ENCODE assay signal across 1 cellular context in the genomic region with DNA sequence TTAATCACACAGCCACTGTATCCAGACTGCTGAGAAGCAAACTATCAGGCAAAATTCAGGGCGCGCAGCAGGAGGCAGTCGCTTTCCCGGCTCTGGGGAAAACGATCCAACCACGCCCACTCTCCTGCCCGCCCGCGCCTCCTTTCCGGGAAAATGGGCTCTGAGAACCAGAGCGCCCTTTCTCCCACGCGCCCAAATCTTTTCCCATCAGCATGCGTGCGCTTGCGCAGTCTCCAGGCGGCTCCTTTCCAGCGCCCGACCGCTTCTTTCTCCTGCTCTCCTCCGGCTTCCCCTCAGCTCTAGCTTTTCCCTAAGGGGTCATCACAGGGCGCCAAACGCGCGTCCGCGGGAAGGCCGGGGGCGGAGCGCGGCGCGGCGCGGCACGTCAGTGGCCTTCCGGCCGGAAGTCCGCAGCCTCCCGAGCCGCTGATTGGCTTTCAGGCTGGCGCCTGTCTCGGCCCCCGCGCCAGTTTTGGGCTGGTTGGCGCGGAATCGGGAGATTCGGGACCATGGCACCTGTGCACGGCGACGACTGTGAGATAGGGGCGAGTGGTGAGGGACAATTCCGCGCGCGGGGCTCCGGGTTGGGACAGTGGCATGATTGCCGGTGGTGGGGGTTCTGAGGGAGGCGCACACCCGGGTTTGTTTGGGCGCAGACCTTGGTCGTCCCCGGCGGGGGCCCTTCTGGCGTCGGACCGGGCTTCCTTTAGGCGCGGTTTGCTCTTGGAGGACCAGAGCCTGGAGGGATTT.
A peak's percentile ranks its signal among the peaks of the same experiment; 100 is the strongest.
TF ChIP-seq lines count a peak whose summit lies in the region.

A gene with protein sequence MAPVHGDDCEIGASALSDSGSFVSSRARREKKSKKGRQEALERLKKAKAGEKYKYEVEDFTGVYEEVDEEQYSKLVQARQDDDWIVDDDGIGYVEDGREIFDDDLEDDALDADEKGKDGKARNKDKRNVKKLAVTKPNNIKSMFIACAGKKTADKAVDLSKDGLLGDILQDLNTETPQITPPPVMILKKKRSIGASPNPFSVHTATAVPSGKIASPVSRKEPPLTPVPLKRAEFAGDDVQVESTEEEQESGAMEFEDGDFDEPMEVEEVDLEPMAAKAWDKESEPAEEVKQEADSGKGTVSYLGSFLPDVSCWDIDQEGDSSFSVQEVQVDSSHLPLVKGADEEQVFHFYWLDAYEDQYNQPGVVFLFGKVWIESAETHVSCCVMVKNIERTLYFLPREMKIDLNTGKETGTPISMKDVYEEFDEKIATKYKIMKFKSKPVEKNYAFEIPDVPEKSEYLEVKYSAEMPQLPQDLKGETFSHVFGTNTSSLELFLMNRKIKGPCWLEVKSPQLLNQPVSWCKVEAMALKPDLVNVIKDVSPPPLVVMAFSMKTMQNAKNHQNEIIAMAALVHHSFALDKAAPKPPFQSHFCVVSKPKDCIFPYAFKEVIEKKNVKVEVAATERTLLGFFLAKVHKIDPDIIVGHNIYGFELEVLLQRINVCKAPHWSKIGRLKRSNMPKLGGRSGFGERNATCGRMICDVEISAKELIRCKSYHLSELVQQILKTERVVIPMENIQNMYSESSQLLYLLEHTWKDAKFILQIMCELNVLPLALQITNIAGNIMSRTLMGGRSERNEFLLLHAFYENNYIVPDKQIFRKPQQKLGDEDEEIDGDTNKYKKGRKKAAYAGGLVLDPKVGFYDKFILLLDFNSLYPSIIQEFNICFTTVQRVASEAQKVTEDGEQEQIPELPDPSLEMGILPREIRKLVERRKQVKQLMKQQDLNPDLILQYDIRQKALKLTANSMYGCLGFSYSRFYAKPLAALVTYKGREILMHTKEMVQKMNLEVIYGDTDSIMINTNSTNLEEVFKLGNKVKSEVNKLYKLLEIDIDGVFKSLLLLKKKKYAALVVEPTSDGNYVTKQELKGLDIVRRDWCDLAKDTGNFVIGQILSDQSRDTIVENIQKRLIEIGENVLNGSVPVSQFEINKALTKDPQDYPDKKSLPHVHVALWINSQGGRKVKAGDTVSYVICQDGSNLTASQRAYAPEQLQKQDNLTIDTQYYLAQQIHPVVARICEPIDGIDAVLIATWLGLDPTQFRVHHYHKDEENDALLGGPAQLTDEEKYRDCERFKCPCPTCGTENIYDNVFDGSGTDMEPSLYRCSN (N-terminal part only) (plus strand): TSS at position 466 of the 750 bp plus-strand sequence. CDS start 44 bp downstream, at position 510.

TF ChIP-seq in HEK293, 187 proteins besides CTCF, POLR2A, EP300 and RAD21 (continued from another document and continues in another):
- no peak for TF ChIP-seq ZNF23 (tag by site-specific recombination; IDR thresholded peaks at IDR 0.05; ENCODE audit: borderline replicate concordance)
- TF ChIP-seq, protein P1, sequence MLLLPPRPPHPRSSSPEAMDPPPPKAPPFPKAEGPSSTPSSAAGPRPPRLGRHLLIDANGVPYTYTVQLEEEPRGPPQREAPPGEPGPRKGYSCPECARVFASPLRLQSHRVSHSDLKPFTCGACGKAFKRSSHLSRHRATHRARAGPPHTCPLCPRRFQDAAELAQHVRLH (tag by site-specific recombination; IDR thresholded peaks at IDR 0.05), result 0 out of 2 replicates have a peak, but pooled peaks have one; percentile 6
- TF ChIP-seq ZNF654 (tag by site-specific recombination; IDR thresholded peaks at IDR 0.05; ENCODE audit: low read depth), result no peak
- TF ChIP-seq, protein P2, sequence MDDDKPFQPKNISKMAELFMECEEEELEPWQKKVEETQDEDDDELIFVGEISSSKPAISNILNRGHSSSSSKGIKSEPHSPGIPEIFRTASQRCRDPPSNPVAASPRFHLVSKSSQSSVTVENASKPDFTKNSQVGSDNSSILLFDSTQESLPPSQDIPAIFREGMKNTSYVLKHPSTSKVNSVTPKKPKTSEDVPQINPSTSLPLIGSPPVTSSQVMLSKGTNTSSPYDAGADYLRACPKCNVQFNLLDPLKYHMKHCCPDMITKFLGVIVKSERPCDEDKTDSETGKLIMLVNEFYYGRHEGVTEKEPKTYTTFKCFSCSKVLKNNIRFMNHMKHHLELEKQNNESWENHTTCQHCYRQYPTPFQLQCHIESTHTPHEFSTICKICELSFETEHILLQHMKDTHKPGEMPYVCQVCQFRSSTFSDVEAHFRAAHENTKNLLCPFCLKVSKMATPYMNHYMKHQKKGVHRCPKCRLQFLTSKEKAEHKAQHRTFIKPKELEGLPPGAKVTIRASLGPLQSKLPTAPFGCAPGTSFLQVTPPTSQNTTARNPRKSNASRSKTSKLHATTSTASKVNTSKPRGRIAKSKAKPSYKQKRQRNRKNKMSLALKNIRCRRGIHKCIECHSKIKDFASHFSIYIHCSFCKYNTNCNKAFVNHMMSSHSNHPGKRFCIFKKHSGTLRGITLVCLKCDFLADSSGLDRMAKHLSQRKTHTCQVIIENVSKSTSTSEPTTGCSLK (tag by site-specific recombination; IDR thresholded peaks at IDR 0.05), result no peak
- peak; percentile 78 for TF ChIP-seq SP7 (tag by site-specific recombination; IDR thresholded peaks at IDR 0.05)
- TF ChIP-seq KLF7 (tag by site-specific recombination; IDR thresholded peaks at IDR 0.05; ENCODE audit: borderline replicate concordance), result peak; percentile 84; the same call in 1 of the 2 replicates
- TF ChIP-seq ZNF114 (tag by site-specific recombination; IDR thresholded peaks at IDR 0.05), result no peak
- peak; percentile 88 for TF ChIP-seq ZNF76 (tag by site-specific recombination; IDR thresholded peaks at IDR 0.05; ENCODE audit: borderline replicate concordance, low read depth)
- TF ChIP-seq KLF16 (tag by site-specific recombination; IDR thresholded peaks at IDR 0.05), result peak; percentile 88
- TF ChIP-seq ZNF521 (tag by site-specific recombination; IDR thresholded peaks at IDR 0.05), result no peak
- TF ChIP-seq, protein P3, sequence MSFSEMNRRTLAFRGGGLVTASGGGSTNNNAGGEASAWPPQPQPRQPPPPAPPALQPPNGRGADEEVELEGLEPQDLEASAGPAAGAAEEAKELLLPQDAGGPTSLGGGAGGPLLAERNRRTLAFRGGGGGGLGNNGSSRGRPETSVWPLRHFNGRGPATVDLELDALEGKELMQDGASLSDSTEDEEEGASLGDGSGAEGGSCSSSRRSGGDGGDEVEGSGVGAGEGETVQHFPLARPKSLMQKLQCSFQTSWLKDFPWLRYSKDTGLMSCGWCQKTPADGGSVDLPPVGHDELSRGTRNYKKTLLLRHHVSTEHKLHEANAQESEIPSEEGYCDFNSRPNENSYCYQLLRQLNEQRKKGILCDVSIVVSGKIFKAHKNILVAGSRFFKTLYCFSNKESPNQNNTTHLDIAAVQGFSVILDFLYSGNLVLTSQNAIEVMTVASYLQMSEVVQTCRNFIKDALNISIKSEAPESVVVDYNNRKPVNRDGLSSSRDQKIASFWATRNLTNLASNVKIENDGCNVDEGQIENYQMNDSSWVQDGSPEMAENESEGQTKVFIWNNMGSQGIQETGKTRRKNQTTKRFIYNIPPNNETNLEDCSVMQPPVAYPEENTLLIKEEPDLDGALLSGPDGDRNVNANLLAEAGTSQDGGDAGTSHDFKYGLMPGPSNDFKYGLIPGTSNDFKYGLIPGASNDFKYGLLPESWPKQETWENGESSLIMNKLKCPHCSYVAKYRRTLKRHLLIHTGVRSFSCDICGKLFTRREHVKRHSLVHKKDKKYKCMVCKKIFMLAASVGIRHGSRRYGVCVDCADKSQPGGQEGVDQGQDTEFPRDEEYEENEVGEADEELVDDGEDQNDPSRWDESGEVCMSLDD (tag by site-specific recombination; IDR thresholded peaks at IDR 0.05), result peak; percentile 71
- peak; percentile 96 for TF ChIP-seq ZFHX2 (tag by site-specific recombination; conservative IDR thresholded peaks at IDR 0.05)
- TF ChIP-seq, protein P4, sequence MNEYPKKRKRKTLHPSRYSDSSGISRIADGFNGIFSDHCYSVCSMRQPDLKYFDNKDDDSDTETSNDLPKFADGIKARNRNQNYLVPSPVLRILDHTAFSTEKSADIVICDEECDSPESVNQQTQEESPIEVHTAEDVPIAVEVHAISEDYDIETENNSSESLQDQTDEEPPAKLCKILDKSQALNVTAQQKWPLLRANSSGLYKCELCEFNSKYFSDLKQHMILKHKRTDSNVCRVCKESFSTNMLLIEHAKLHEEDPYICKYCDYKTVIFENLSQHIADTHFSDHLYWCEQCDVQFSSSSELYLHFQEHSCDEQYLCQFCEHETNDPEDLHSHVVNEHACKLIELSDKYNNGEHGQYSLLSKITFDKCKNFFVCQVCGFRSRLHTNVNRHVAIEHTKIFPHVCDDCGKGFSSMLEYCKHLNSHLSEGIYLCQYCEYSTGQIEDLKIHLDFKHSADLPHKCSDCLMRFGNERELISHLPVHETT (tag by site-specific recombination; IDR thresholded peaks at IDR 0.05), result peak; percentile 56
- TF ChIP-seq, protein P5, sequence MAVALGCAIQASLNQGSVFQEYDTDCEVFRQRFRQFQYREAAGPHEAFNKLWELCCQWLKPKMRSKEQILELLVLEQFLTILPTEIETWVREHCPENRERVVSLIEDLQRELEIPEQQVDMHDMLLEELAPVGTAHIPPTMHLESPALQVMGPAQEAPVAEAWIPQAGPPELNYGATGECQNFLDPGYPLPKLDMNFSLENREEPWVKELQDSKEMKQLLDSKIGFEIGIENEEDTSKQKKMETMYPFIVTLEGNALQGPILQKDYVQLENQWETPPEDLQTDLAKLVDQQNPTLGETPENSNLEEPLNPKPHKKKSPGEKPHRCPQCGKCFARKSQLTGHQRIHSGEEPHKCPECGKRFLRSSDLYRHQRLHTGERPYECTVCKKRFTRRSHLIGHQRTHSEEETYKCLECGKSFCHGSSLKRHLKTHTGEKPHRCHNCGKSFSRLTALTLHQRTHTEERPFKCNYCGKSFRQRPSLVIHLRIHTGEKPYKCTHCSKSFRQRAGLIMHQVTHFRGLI (tag by site-specific recombination; IDR thresholded peaks at IDR 0.05), result peak; percentile 84
- TF ChIP-seq, protein P6, sequence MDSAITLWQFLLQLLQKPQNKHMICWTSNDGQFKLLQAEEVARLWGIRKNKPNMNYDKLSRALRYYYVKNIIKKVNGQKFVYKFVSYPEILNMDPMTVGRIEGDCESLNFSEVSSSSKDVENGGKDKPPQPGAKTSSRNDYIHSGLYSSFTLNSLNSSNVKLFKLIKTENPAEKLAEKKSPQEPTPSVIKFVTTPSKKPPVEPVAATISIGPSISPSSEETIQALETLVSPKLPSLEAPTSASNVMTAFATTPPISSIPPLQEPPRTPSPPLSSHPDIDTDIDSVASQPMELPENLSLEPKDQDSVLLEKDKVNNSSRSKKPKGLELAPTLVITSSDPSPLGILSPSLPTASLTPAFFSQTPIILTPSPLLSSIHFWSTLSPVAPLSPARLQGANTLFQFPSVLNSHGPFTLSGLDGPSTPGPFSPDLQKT (IDR thresholded peaks at IDR 0.05; ENCODE audit: borderline replicate concordance, low read depth, low read length), result peak; percentile 81; the same call in 1 of the 2 replicates
- TF ChIP-seq, protein P7, sequence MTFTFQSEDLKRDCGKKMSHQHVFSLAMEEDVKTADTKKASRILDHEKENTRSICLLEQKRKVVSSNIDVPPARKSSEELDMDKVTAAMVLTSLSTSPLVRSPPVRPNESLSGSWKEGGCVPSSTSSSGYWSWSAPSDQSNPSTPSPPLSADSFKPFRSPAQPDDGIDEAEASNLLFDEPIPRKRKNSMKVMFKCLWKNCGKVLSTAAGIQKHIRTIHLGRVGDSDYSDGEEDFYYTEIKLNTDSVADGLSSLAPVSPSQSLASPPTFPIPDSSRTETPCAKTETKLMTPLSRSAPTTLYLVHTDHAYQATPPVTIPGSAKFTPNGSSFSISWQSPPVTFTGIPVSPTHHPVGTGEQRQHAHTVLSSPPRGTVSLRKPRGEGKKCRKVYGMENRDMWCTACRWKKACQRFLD (tag by site-specific recombination; IDR thresholded peaks at IDR 0.05), result no peak
- TF ChIP-seq ZNF555 (tag by site-specific recombination; conservative IDR thresholded peaks at IDR 0.05), result no peak
- TF ChIP-seq, protein P8, sequence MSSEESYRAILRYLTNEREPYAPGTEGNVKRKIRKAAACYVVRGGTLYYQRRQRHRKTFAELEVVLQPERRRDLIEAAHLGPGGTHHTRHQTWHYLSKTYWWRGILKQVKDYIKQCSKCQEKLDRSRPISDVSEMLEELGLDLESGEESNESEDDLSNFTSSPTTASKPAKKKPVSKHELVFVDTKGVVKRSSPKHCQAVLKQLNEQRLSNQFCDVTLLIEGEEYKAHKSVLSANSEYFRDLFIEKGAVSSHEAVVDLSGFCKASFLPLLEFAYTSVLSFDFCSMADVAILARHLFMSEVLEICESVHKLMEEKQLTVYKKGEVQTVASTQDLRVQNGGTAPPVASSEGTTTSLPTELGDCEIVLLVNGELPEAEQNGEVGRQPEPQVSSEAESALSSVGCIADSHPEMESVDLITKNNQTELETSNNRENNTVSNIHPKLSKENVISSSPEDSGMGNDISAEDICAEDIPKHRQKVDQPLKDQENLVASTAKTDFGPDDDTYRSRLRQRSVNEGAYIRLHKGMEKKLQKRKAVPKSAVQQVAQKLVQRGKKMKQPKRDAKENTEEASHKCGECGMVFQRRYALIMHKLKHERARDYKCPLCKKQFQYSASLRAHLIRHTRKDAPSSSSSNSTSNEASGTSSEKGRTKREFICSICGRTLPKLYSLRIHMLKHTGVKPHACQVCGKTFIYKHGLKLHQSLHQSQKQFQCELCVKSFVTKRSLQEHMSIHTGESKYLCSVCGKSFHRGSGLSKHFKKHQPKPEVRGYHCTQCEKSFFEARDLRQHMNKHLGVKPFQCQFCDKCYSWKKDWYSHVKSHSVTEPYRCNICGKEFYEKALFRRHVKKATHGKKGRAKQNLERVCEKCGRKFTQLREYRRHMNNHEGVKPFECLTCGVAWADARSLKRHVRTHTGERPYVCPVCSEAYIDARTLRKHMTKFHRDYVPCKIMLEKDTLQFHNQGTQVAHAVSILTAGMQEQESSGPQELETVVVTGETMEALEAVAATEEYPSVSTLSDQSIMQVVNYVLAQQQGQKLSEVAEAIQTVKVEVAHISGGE (tag by site-specific recombination; conservative IDR thresholded peaks at IDR 0.05; ENCODE audit: low read depth), result peak; percentile 94
- TF ChIP-seq HOXA7 (CRISPR knock-in tag; IDR thresholded peaks at IDR 0.05; ENCODE audit: borderline replicate concordance), result no peak
- no peak for TF ChIP-seq SETDB1 (IDR thresholded peaks at IDR 0.05; ENCODE audit: insufficient read length, low read length)
- peak; percentile 23; the same call in 1 of the 2 replicates for TF ChIP-seq OVOL3 (tag by site-specific recombination; IDR thresholded peaks at IDR 0.05)
- TF ChIP-seq ZNF335 (tag by site-specific recombination; conservative IDR thresholded peaks at IDR 0.05), result peak; percentile 99
- peak; percentile 39; the same call in 1 of the 2 replicates for TF ChIP-seq ZNF501 (tag by site-specific recombination; IDR thresholded peaks at IDR 0.05)
- TF ChIP-seq MYNN (tag by site-specific recombination; IDR thresholded peaks at IDR 0.05; ENCODE audit: borderline replicate concordance), result no peak
- TF ChIP-seq, protein P9, sequence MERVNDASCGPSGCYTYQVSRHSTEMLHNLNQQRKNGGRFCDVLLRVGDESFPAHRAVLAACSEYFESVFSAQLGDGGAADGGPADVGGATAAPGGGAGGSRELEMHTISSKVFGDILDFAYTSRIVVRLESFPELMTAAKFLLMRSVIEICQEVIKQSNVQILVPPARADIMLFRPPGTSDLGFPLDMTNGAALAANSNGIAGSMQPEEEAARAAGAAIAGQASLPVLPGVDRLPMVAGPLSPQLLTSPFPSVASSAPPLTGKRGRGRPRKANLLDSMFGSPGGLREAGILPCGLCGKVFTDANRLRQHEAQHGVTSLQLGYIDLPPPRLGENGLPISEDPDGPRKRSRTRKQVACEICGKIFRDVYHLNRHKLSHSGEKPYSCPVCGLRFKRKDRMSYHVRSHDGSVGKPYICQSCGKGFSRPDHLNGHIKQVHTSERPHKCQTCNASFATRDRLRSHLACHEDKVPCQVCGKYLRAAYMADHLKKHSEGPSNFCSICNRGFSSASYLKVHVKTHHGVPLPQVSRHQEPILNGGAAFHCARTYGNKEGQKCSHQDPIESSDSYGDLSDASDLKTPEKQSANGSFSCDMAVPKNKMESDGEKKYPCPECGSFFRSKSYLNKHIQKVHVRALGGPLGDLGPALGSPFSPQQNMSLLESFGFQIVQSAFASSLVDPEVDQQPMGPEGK (tag by site-specific recombination; IDR thresholded peaks at IDR 0.05), result peak; percentile 91
- no peak for TF ChIP-seq ZNF214 (tag by site-specific recombination; IDR thresholded peaks at IDR 0.05; ENCODE audit: borderline replicate concordance)
- TF ChIP-seq ZBTB7A (tag by site-specific recombination; IDR thresholded peaks at IDR 0.05; ENCODE audit: low read depth), result peak; percentile 76; the same call in 1 of the 2 replicates
